10 cellular contexts compared by ENCODE assay signal in the genomic region with DNA sequence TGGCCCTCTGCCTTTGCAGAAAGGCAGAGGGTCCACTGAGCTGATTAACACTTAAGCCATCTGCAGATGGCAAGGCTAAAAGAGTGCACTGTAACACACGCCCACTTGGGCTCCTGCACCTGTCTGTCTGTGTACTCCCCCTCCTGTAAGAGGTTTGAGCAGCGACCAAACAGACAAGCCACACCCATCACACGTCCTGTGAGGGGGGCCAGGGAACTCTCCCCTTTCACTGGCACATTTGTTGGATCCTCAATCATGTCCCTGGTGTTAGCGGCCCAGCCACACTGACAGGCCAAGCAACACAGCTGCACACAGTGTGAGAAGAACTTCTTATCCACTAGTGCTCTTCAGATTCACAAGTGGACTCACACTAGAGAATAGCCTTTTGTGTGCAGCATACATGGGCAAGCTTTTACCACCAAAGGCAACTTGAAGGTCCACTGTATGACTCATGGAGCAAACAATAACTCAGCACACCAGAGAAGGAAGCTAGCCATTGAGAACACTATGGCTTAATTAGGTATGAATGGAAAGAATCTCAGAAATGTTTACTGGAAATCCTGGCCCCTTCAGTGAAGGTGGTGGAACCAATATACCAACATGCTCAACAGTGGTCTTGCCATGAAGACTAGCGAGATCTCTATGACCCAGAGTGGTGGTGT. TPM values are rescaled to one million over a fixed set of nuclear protein-coding genes. Genes with fewer than 3 reads are reported as not detected.
DNase-seq lines count a peak whose midpoint lies in the region; ATAC-seq and TF ChIP-seq lines count a peak whose summit lies in the region.
"Had no signal": no experiment of that assay in that cellular context is flagged by ENCODE, and none has a peak within 500 bp of the region (broad histone marks: within the 10 kb centered on the region; RNA-seq: fewer than 3 reads in every experiment).

No MANE protein-coding gene starts in this region.

- intact Hi-C loops in left ventricle myocardium inferior (cut with micrococcal nuclease), result no loop called here
- intact Hi-C loops in CD4-positive, alpha-beta memory T cell (cut with micrococcal nuclease), result no loop called here

- no peaks in the 10 kb centered on the region for H3K36me3 Mint-ChIP-seq in CD4-positive, alpha-beta memory T cell

- CTCF ChIA-PET in CD4-positive, alpha-beta memory T cell (lab: Charles Lee; ENCODE audit: partially characterized antibody), result interaction anchor here (1.1 kb wide), 1 partner anchor 49 kb away, joined by 3 read pairs; no protein-coding TSS in a partner anchor

- TF ChIP-seq CTCF in left ventricle myocardium inferior (IDR thresholded peaks at IDR 0.05; ENCODE audit: borderline replicate concordance), result no peak

- no peaks in the 10 kb centered on the region for H3K4me1 Mint-ChIP-seq in CD4-positive, alpha-beta memory T cell

- H3K4me1 ChIP-seq in mesodermal cell (ENCODE audit: control insufficient read depth, insufficient read depth, low read length, poor library complexity, severe bottlenecking), result peaks cover 5% of the 10 kb centered on the region
- H3K4me1 ChIP-seq in left ventricle myocardium inferior, result no peaks in the 10 kb centered on the region
- no peaks in the 10 kb centered on the region for H3K4me1 ChIP-seq in CD4-positive, alpha-beta memory T cell (ENCODE audit: insufficient read depth, low read length)

- H3K4me3 Mint-ChIP-seq in CD4-positive, alpha-beta memory T cell, result no peak overlapping the region

- H3K9me3 ChIP-seq in mesodermal cell (ENCODE audit: control insufficient read depth, low read length) (no peaks in the 10 kb centered on the region), left ventricle myocardium inferior (replicated peaks) (no peaks in the 10 kb centered on the region)
- H3K9me3 ChIP-seq in CD4-positive, alpha-beta memory T cell (ENCODE audit: control insufficient read depth in 1 of 2, low read length in 2 of 2), result no peaks in the 10 kb centered on the region
- H3K9me3 ChIP-seq: neutrophil had no signal

- H3K36me3 ChIP-seq in mesodermal cell (ENCODE audit: control insufficient read depth, insufficient read depth, low read length) (no peaks in the 10 kb centered on the region), left ventricle myocardium inferior (no peaks in the 10 kb centered on the region)
- H3K36me3 ChIP-seq in CD4-positive, alpha-beta memory T cell (ENCODE audit: insufficient read depth, low read length), result no peaks in the 10 kb centered on the region
- H3K36me3 ChIP-seq: neutrophil had no signal

- peak; percentile 23 for DNase-seq in GM04503 (ENCODE audit: low read depth)
- DNase-seq in NCI-H2029 treated with DMSO at 0.1 percent for 48 hours (lab: John Stamatoyannopoulos, UW), result peak; percentile 97
- peak; percentile 78 for DNase-seq in astrocyte of the hippocampus (ENCODE audit: low read depth, low spot score)
- DNase-seq in DMS114 treated with DMSO at 0.1 percent for 48 hours (lab: John Stamatoyannopoulos, UW; ENCODE audit: unreplicated experiment), result no peak
- no peak for DNase-seq in left ventricle myocardium inferior
- no peak for DNase-seq in CD4-positive, alpha-beta memory T cell
- DNase-seq: activated naive CD4-positive, alpha-beta T cell had no signal

- H3K4me3 ChIP-seq in mesodermal cell (ENCODE audit: extremely low read depth, insufficient read depth, low read length, poor library complexity, severe bottlenecking) (no peak overlapping the region), left ventricle myocardium inferior (no peak overlapping the region)
- no peak overlapping the region for H3K4me3 ChIP-seq in CD4-positive, alpha-beta memory T cell (ENCODE audit: low read length in 2 of 2)

- ATAC-seq in HG02885 (IDR thresholded peaks at IDR 0.05; ENCODE audit: poor library complexity, unreplicated experiment), result no peak

- POLR2A ChIA-PET in CD4-positive, alpha-beta memory T cell (lab: Charles Lee; ENCODE audit: partially characterized antibody), result no interaction called here

- peaks cover 0 to 2% (median 0%) of the 10 kb centered on the region in 8 donors for H3K9me3 Mint-ChIP-seq in CD4-positive, alpha-beta memory T cell

- 53 to 74% methylated on average over 2 to 3 of the region's 5 CpGs for WGBS in mesodermal cell (ENCODE audit: insufficient coverage in 2 of 2), 2 experiments

- no peaks in the 10 kb centered on the region for H3K27me3 Mint-ChIP-seq in CD4-positive, alpha-beta memory T cell

- H3K27me3 ChIP-seq in left ventricle myocardium inferior (ENCODE audit: low read depth), result no peaks in the 10 kb centered on the region
- H3K27me3 ChIP-seq in CD4-positive, alpha-beta memory T cell (ENCODE audit: insufficient read depth, low read length), result no peaks in the 10 kb centered on the region
- H3K27me3 ChIP-seq: neutrophil had no signal

- H3K27ac ChIP-seq in mesodermal cell (ENCODE audit: low read depth, low read length, severe bottlenecking), result peak overlapping the region; percentile 57
- no peak overlapping the region for H3K27ac ChIP-seq in left ventricle myocardium inferior (replicated peaks)
- H3K27ac ChIP-seq in CD4-positive, alpha-beta memory T cell (ENCODE audit: low read depth, low read length), result no peak overlapping the region
- H3K27ac ChIP-seq: neutrophil had no signal

- H3K27ac Mint-ChIP-seq in CD4-positive, alpha-beta memory T cell, result no peak overlapping the region

RNA-seq across cellular contexts. Expression of a gene that starts 29.1 kb away (rescaled TPM):
- 7.3 TPM for polyA plus RNA-seq in mesodermal cell (2013, experiment 1 of 2)
- 8.9 TPM for polyA plus RNA-seq in mesodermal cell (2013, experiment 2 of 2)
- total RNA-seq in left ventricle myocardium inferior, result 7.5 TPM
- 10 to 100 TPM; 17.7 to 19.2 TPM for total RNA-seq in CD4-positive, alpha-beta memory T cell
- polyA plus RNA-seq in CD4-positive, alpha-beta memory T cell, result 10 to 100 TPM in 1 of 2 donors, 1 to 10 TPM in 1; 2.5 to 12.7 TPM

RNA-seq across cellular contexts. Expression of a gene that starts 33.2 kb away (rescaled TPM):
- 31.3 TPM for polyA plus RNA-seq in mesodermal cell (2013, experiment 1 of 2)
- 28.3 TPM for polyA plus RNA-seq in mesodermal cell (2013, experiment 2 of 2)
- 11.9 TPM for total RNA-seq in left ventricle myocardium inferior
- 1 to 10 TPM; 5.1 to 6.1 TPM for total RNA-seq in CD4-positive, alpha-beta memory T cell
- polyA plus RNA-seq in CD4-positive, alpha-beta memory T cell, result 1 to 10 TPM; 5.6 to 8.1 TPM

Comparison
In these comparisons a context has a peak if more than half of its experiments do, and no peak if none do; other contexts are left out.
1. DNase-seq: peak in GM04503 (single experiment), NCI-H2029 treated with DMSO at 0.1 percent for 48 hours (single experiment) and astrocyte of the hippocampus (single experiment); none in DMS114 treated with DMSO at 0.1 percent for 48 hours (single experiment), left ventricle myocardium inferior (single experiment) and CD4-positive, alpha-beta memory T cell (0 of 5).